ENCODE assay signal across 1 cellular context in genomic region chr10:102644646-102645387, GRCh38.
TF ChIP-seq lines count a peak whose summit lies in the region.

No MANE protein-coding gene starts in this region.

TF ChIP-seq in K562, 482 proteins besides CTCF, POLR2A, EP300 and RAD21 (continued from another document and continues in another):
- TF ChIP-seq ZBTB40 (IDR thresholded peaks at IDR 0.05) (no peak), ZBTB40 (CRISPR knock-in tag; IDR thresholded peaks at IDR 0.05) (0 out of 2 replicates have a peak, but pooled peaks have one; percentile 35), CBX3 (IDR thresholded peaks at IDR 0.05; ENCODE audit: borderline replicate concordance in 1 of 2, low read length in 2 of 2) (0 out of 3 replicates have a peak, but pooled peaks of 1 of the 2 experiments have one; percentile 49), THRA (IDR thresholded peaks at IDR 0.05) (no peak), PCBP1 (IDR thresholded peaks at IDR 0.05; ENCODE audit: low read depth, low read length, poor library complexity, severe bottlenecking) (peak; percentile 79), MTA2 (IDR thresholded peaks at IDR 0.05; ENCODE audit: low read depth) (no peak), SP1 (CRISPR knock-in tag; IDR thresholded peaks at IDR 0.05) (peak; percentile 21), ZBTB34 (CRISPR knock-in tag; IDR thresholded peaks at IDR 0.05) (peak; percentile 6; the same call in 1 of the 2 replicates), NFE2 (IDR thresholded peaks at IDR 0.05; ENCODE audit: low read depth) (no peak), ZNF140 (CRISPR knock-in tag; IDR thresholded peaks at IDR 0.05) (no peak), NRF1 (conservative IDR thresholded peaks at IDR 0.05 in 1 of 2, IDR thresholded peaks at IDR 0.05 in 1 of 2) (peak; percentile 59 to 71; a peak in 3 of 4 replicates), DIDO1 (tag; IDR thresholded peaks at IDR 0.05; ENCODE audit: low read depth) (no peak), TEAD4 (IDR thresholded peaks at IDR 0.05; ENCODE audit: low read length) (no peak), TEAD4 (CRISPR knock-in tag; IDR thresholded peaks at IDR 0.05; ENCODE audit: borderline replicate concordance) (no peak), NFIX (CRISPR knock-in tag; IDR thresholded peaks at IDR 0.05; ENCODE audit: low read depth) (no peak), CTBP1 (IDR thresholded peaks at IDR 0.05; ENCODE audit: borderline replicate concordance) (peak; percentile 55; the same call in 1 of the 2 replicates), TSC22D4 (tag; IDR thresholded peaks at IDR 0.05) (no peak), CHD1 (IDR thresholded peaks at IDR 0.05; ENCODE audit: low read length) (peak; percentile 61), REST (CRISPR knock-in tag; IDR thresholded peaks at IDR 0.05; ENCODE audit: low read depth) (no peak), ERF (CRISPR knock-in tag; IDR thresholded peaks at IDR 0.05) (no peak), POLR2G (IDR thresholded peaks at IDR 0.05; ENCODE audit: low read depth, low read length) (peak; percentile 64), ZNF561 (CRISPR knock-in tag; conservative IDR thresholded peaks at IDR 0.05) (no peak), FOXP1 (CRISPR knock-in tag; IDR thresholded peaks at IDR 0.05) (peak; percentile 32; the same call in 1 of the 2 replicates), NFIC (IDR thresholded peaks at IDR 0.05) (peak; percentile 78)
- TF ChIP-seq, protein P1, sequence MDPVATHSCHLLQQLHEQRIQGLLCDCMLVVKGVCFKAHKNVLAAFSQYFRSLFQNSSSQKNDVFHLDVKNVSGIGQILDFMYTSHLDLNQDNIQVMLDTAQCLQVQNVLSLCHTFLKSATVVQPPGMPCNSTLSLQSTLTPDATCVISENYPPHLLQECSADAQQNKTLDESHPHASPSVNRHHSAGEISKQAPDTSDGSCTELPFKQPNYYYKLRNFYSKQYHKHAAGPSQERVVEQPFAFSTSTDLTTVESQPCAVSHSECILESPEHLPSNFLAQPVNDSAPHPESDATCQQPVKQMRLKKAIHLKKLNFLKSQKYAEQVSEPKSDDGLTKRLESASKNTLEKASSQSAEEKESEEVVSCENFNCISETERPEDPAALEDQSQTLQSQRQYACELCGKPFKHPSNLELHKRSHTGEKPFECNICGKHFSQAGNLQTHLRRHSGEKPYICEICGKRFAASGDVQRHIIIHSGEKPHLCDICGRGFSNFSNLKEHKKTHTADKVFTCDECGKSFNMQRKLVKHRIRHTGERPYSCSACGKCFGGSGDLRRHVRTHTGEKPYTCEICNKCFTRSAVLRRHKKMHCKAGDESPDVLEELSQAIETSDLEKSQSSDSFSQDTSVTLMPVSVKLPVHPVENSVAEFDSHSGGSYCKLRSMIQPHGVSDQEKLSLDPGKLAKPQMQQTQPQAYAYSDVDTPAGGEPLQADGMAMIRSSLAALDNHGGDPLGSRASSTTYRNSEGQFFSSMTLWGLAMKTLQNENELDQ (CRISPR knock-in tag; IDR thresholded peaks at IDR 0.05; ENCODE audit: borderline replicate concordance) = no peak
- TF ChIP-seq, protein P2, sequence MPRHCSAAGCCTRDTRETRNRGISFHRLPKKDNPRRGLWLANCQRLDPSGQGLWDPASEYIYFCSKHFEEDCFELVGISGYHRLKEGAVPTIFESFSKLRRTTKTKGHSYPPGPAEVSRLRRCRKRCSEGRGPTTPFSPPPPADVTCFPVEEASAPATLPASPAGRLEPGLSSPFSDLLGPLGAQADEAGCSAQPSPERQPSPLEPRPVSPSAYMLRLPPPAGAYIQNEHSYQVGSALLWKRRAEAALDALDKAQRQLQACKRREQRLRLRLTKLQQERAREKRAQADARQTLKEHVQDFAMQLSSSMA (CRISPR knock-in tag; IDR thresholded peaks at IDR 0.05) = 0 out of 2 replicates have a peak, but pooled peaks have one; percentile 12
- TF ChIP-seq, protein P3, sequence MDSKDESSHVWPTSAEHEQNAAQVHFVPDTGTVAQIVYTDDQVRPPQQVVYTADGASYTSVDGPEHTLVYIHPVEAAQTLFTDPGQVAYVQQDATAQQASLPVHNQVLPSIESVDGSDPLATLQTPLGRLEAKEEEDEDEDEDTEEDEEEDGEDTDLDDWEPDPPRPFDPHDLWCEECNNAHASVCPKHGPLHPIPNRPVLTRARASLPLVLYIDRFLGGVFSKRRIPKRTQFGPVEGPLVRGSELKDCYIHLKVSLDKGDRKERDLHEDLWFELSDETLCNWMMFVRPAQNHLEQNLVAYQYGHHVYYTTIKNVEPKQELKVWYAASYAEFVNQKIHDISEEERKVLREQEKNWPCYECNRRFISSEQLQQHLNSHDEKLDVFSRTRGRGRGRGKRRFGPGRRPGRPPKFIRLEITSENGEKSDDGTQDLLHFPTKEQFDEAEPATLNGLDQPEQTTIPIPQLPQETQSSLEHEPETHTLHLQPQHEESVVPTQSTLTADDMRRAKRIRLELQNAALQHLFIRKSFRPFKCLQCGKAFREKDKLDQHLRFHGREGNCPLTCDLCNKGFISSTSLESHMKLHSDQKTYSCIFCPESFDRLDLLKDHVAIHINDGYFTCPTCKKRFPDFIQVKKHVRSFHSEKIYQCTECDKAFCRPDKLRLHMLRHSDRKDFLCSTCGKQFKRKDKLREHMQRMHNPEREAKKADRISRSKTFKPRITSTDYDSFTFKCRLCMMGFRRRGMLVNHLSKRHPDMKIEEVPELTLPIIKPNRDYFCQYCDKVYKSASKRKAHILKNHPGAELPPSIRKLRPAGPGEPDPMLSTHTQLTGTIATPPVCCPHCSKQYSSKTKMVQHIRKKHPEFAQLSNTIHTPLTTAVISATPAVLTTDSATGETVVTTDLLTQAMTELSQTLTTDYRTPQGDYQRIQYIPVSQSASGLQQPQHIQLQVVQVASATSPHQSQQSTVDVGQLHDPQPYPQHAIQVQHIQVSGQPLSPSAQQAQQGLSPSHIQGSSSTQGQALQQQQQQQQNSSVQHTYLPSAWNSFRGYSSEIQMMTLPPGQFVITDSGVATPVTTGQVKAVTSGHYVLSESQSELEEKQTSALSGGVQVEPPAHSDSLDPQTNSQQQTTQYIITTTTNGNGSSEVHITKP (IDR thresholded peaks at IDR 0.05; ENCODE audit: partially characterized antibody) = peak; percentile 73
- TF ChIP-seq, protein P4, sequence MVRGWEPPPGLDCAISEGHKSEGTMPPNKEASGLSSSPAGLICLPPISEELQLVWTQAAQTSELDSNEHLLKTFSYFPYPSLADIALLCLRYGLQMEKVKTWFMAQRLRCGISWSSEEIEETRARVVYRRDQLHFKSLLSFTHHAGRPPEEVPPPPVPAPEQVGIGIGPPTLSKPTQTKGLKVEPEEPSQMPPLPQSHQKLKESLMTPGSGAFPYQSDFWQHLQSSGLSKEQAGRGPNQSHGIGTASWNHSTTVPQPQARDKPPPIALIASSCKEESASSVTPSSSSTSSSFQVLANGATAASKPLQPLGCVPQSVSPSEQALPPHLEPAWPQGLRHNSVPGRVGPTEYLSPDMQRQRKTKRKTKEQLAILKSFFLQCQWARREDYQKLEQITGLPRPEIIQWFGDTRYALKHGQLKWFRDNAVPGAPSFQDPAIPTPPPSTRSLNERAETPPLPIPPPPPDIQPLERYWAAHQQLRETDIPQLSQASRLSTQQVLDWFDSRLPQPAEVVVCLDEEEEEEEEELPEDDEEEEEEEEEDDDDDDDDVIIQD (CRISPR knock-in tag; IDR thresholded peaks at IDR 0.05) = no peak
- TF ChIP-seq, protein P5, sequence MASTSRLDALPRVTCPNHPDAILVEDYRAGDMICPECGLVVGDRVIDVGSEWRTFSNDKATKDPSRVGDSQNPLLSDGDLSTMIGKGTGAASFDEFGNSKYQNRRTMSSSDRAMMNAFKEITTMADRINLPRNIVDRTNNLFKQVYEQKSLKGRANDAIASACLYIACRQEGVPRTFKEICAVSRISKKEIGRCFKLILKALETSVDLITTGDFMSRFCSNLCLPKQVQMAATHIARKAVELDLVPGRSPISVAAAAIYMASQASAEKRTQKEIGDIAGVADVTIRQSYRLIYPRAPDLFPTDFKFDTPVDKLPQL (IDR thresholded peaks at IDR 0.05; ENCODE audit: extremely low read depth, insufficient read length) = no peak
